ENCODE assay signal across 13 cellular contexts in genomic region chr2:98446850-98447249, GRCh38. TPM values are rescaled to one million over a fixed set of nuclear protein-coding genes. Genes with fewer than 3 reads are reported as not detected.
A peak's percentile ranks its signal among the peaks of the same experiment; 100 is the strongest.
DNase-seq lines count a peak whose midpoint lies in the region; ATAC-seq and TF ChIP-seq lines count a peak whose summit lies in the region.
"Had no signal": no experiment of that assay in that cellular context is flagged by ENCODE, and none has a peak within 500 bp of the region (broad histone marks: within the 10 kb centered on the region; RNA-seq: fewer than 3 reads in every experiment).

No MANE protein-coding gene starts in this region.

- BruUV-seq in MCF 10A (replicated peaks; lab: Mats Ljungman, UMichigan), result no TSS peak

- TF ChIP-seq CTCF in endodermal cell (conservative IDR thresholded peaks at IDR 0.05), result no peak
- TF ChIP-seq CTCF in thyroid gland (IDR thresholded peaks at IDR 0.05), result no peak
- no peak for TF ChIP-seq CTCF in gastroesophageal sphincter (IDR thresholded peaks at IDR 0.05)
- no peak for TF ChIP-seq CTCF in MCF 10A (IDR thresholded peaks at IDR 0.05; ENCODE audit: unreplicated experiment)

- H3K4me1 Mint-ChIP-seq in activated naive CD4-positive, alpha-beta T cell treated with anti-CD3 and anti-CD28 coated beads for 36 hours (ENCODE audit: low read depth), result peaks cover 58% of the 10 kb centered on the region
- H3K4me1 Mint-ChIP-seq in endodermal cell, result peaks cover 65% of the 10 kb centered on the region
- peaks cover 9% of the 10 kb centered on the region for H3K4me1 Mint-ChIP-seq in MCF 10A (ENCODE audit: insufficient read depth, unreplicated experiment)

- H3K27ac ChIP-seq in endodermal cell (ENCODE audit: low read depth, low read length) (no peak overlapping the region), thyroid gland (no peak overlapping the region), gastroesophageal sphincter (peak overlapping the region in 2 of 4 donors; percentile 88 to 92)
- H3K27ac ChIP-seq: parathyroid adenoma had no signal

- CTCF ChIA-PET in activated naive CD4-positive, alpha-beta T cell treated with anti-CD3 and anti-CD28 coated beads for 36 hours (lab: Charles Lee), result interaction anchor here (0.6 to 2.6 kb wide), 18 partner anchors 8 to 202 kb away, joined by 3 to 14 read pairs (median 5); no protein-coding TSS in a partner anchor
- CTCF ChIA-PET in MCF 10A (lab: Yijun Ruan, JAX), result interaction anchor here (0.6 to 1.4 kb wide), 6 partner anchors 18 to 775 kb away, joined by 3 to 5 read pairs (median 4); no protein-coding TSS in a partner anchor

- H3K36me3 ChIP-seq in endodermal cell (ENCODE audit: control insufficient read depth, insufficient read depth, low read length) (peaks cover 11% of the 10 kb centered on the region), thyroid gland (no peaks in the 10 kb centered on the region), gastroesophageal sphincter (no peaks in the 10 kb centered on the region)
- H3K36me3 ChIP-seq: heart left ventricle had no signal

- peaks cover 3% of the 10 kb centered on the region for H3K9me3 ChIP-seq in endodermal cell (ENCODE audit: control insufficient read depth, low read length)
- no peaks in the 10 kb centered on the region for H3K9me3 ChIP-seq in thyroid gland
- H3K9me3 ChIP-seq in gastroesophageal sphincter, result no peaks in the 10 kb centered on the region
- H3K9me3 ChIP-seq: heart left ventricle had no signal

- intact Hi-C loops in activated naive CD4-positive, alpha-beta T cell treated with anti-CD3 and anti-CD28 coated beads for 36 hours (cut with micrococcal nuclease), result loop anchor here (1.0 to 5.0 kb wide), 4 partner anchors 7 to 325 kb away; no protein-coding TSS in a partner anchor
- intact Hi-C loops in thyroid gland (cut with DNase I), result loop anchor here (10.0 kb wide), 1 partner anchor 158 kb away; the partner anchor contains the start of genes COA5 and UNC50
- intact Hi-C loops in MCF 10A (cut with micrococcal nuclease), result no loop called here
- intact Hi-C loops in Right ventricle myocardium superior (cut with DNase I), result loop anchor here (10.0 kb wide), 1 partner anchor 118 kb away; no protein-coding TSS in a partner anchor

- H3K36me3 Mint-ChIP-seq in activated naive CD4-positive, alpha-beta T cell treated with anti-CD3 and anti-CD28 coated beads for 36 hours (ENCODE audit: low read depth), result peaks cover 2% of the 10 kb centered on the region
- no peaks in the 10 kb centered on the region for H3K36me3 Mint-ChIP-seq in endodermal cell (ENCODE audit: low read depth)
- no peaks in the 10 kb centered on the region for H3K36me3 Mint-ChIP-seq in MCF 10A (ENCODE audit: insufficient read depth, unreplicated experiment)

- H3K4me1 ChIP-seq in endodermal cell (ENCODE audit: control insufficient read depth, insufficient read depth, low read length), result peaks cover 9% of the 10 kb centered on the region
- H3K4me1 ChIP-seq in thyroid gland, result peaks cover 16 to 19% of the 10 kb centered on the region in 2 donors
- peaks cover 0 to 65% (median 19%) of the 10 kb centered on the region in 3 donors for H3K4me1 ChIP-seq in gastroesophageal sphincter

- peak overlapping the region; percentile 84 for H3K4me3 Mint-ChIP-seq in activated naive CD4-positive, alpha-beta T cell treated with anti-CD3 and anti-CD28 coated beads for 36 hours
- H3K4me3 Mint-ChIP-seq in endodermal cell, result peak overlapping the region; percentile 95
- no peak overlapping the region for H3K4me3 Mint-ChIP-seq in MCF 10A (ENCODE audit: unreplicated experiment)

- POLR2A ChIA-PET in MCF 10A (lab: Yijun Ruan, JAX), result interaction anchor here (0.6 to 2.0 kb wide), 3 partner anchors 10 to 514 kb away, joined by 3 to 6 read pairs (median 4); no protein-coding TSS in a partner anchor

- TF ChIP-seq POLR2A in thyroid gland (IDR thresholded peaks at IDR 0.05) (no peak), gastroesophageal sphincter (IDR thresholded peaks at IDR 0.05) (no peak)

- H3K9me3 Mint-ChIP-seq in activated naive CD4-positive, alpha-beta T cell treated with anti-CD3 and anti-CD28 coated beads for 36 hours, result no peaks in the 10 kb centered on the region
- H3K9me3 Mint-ChIP-seq in endodermal cell, result no peaks in the 10 kb centered on the region
- no peaks in the 10 kb centered on the region for H3K9me3 Mint-ChIP-seq in MCF 10A (ENCODE audit: unreplicated experiment)

- H3K27ac Mint-ChIP-seq in activated naive CD4-positive, alpha-beta T cell treated with anti-CD3 and anti-CD28 coated beads for 36 hours, result peak overlapping the region; percentile 88
- H3K27ac Mint-ChIP-seq in endodermal cell (no peak overlapping the region), MCF 10A (ENCODE audit: low read depth, unreplicated experiment) (no peak overlapping the region)

- no peak for DNase-seq in activated naive CD4-positive, alpha-beta T cell treated with anti-CD3 and anti-CD28 coated beads for 36 hours
- DNase-seq in activated naive CD4-positive, alpha-beta T cell (lab: John Stamatoyannopoulos, UW), result no peak
- DNase-seq in RPMI8226 (peak; percentile 30), endodermal cell (no peak), thyroid gland (peak; percentile 28 to 38), MCF 10A (ENCODE audit: unreplicated experiment) (no peak), Right ventricle myocardium superior (no peak)
- DNase-seq: activated CD8-positive, alpha-beta memory T cell treated with anti-CD3 and anti-CD28 coated beads, Interleukin-2, amount 50 U/mL, for 48 hours; H7; heart left ventricle; NCI-H510A had no signal

- 70 to 90% methylated on average over 5 to 6 of the region's 6 CpGs for WGBS in endodermal cell (ENCODE audit: insufficient coverage in 1 of 2, insufficient read length in 1 of 2), 2 experiments
- WGBS in thyroid gland, 2 donors, result 40 to 44% methylated on average over 6 of the region's 6 CpGs
- 48 to 53% methylated on average over 6 of the region's 6 CpGs for WGBS in gastroesophageal sphincter (ENCODE audit: low coverage in 1 of 2), 2 donors

- no peak for ATAC-seq in gastroesophageal sphincter
- no peak for ATAC-seq in Right ventricle myocardium superior (ENCODE audit: poor library complexity)
- ATAC-seq: heart left ventricle had no signal

- TF ChIP-seq EP300 in gastroesophageal sphincter (IDR thresholded peaks at IDR 0.05), result no peak

- H3K4me3 ChIP-seq in endodermal cell (ENCODE audit: low read length), result peak overlapping the region; percentile 99
- no peak overlapping the region for H3K4me3 ChIP-seq in thyroid gland (replicated peaks in 1 of 3)
- no peak overlapping the region for H3K4me3 ChIP-seq in gastroesophageal sphincter

- no peaks in the 10 kb centered on the region for H3K27me3 ChIP-seq in endodermal cell (ENCODE audit: control insufficient read depth, insufficient read depth, low read length, poor library complexity, severe bottlenecking)
- no peaks in the 10 kb centered on the region for H3K27me3 ChIP-seq in thyroid gland
- no peaks in the 10 kb centered on the region for H3K27me3 ChIP-seq in gastroesophageal sphincter
- H3K27me3 ChIP-seq: heart left ventricle had no signal

- H3K27me3 Mint-ChIP-seq in activated naive CD4-positive, alpha-beta T cell treated with anti-CD3 and anti-CD28 coated beads for 36 hours (ENCODE audit: low read depth), result no peaks in the 10 kb centered on the region
- H3K27me3 Mint-ChIP-seq in endodermal cell (ENCODE audit: insufficient read depth) (no peaks in the 10 kb centered on the region), MCF 10A (ENCODE audit: insufficient read depth, unreplicated experiment) (no peaks in the 10 kb centered on the region)

- H3K9ac ChIP-seq in endodermal cell (ENCODE audit: extremely low read depth, low read length, poor library complexity, severe bottlenecking), result peak overlapping the region; percentile 81
- H3K9ac ChIP-seq: parathyroid adenoma had no signal

RNA-seq across cellular contexts. Expression of gene INPP4A, which starts 2.2 kb away (rescaled TPM):
- total RNA-seq in activated naive CD4-positive, alpha-beta T cell treated with anti-CD3 and anti-CD28 coated beads for 36 hours, result 10 to 100 TPM; 33.1 to 34.8 TPM
- 10 to 100 TPM; 84.9 to 94.2 TPM for total RNA-seq in endodermal cell
- 31.9 TPM for polyA plus RNA-seq in endodermal cell (2013, experiment 1 of 2)
- polyA plus RNA-seq in endodermal cell (2013, experiment 2 of 2), result 33.3 TPM
- total RNA-seq in thyroid gland, result 10 to 100 TPM; 18.9 to 24.9 (median 23.8) TPM
- total RNA-seq in gastroesophageal sphincter, result 10 to 100 TPM; 30.2 to 45.1 (median 37.8) TPM
- 20.8 and 21.5 TPM in 2 replicates for total RNA-seq in MCF 10A (2022)
- total RNA-seq in Right ventricle myocardium superior, result 16.8 TPM

Comparison
In these comparisons a context has a peak if more than half of its experiments do, and no peak if none do; other contexts are left out.
1. DNase-seq: peak in RPMI8226 (single experiment) and thyroid gland (2 of 2); none in activated naive CD4-positive, alpha-beta T cell treated with anti-CD3 and anti-CD28 coated beads for 36 hours (single experiment), activated naive CD4-positive, alpha-beta T cell (0 of 4), endodermal cell (single experiment), MCF 10A (single experiment) and Right ventricle myocardium superior (single experiment).